Comparison of ENCODE assay signal across 1 cellular context in the genomic region with DNA sequence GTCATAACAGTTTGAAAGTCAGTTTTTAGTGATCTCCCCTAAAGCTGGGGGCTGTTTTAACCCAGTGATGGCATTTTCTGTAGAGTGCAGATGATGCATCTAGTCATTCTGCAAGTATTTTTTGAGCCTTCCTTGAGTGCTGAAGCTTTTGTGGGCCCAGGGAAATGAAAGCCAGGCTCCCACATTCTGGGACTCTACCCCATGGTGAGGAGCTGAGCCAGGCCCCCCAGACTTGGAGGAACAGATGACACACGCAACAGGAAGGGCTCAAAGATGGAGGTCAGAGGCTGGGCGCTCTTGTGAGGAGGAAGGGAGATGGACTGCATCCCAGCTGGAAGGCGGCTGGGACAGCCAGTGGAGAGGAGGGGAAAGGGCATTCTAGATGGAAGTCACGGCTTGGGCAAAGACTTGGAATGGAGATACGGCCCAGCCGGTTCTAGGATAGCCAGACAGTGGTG.
TF ChIP-seq lines count a peak whose summit lies in the region.

No MANE protein-coding gene starts in this region.

TF ChIP-seq in IMR-90, 13 proteins besides CTCF, POLR2A, EP300 and RAD21:
- TF ChIP-seq, protein P1, sequence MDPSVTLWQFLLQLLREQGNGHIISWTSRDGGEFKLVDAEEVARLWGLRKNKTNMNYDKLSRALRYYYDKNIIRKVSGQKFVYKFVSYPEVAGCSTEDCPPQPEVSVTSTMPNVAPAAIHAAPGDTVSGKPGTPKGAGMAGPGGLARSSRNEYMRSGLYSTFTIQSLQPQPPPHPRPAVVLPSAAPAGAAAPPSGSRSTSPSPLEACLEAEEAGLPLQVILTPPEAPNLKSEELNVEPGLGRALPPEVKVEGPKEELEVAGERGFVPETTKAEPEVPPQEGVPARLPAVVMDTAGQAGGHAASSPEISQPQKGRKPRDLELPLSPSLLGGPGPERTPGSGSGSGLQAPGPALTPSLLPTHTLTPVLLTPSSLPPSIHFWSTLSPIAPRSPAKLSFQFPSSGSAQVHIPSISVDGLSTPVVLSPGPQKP (IDR thresholded peaks at IDR 0.05; ENCODE audit: borderline replicate concordance, low read depth, low read length), result no peak
- TF ChIP-seq RFX5 (IDR thresholded peaks at IDR 0.05; ENCODE audit: low read depth, low read length) (no peak), SMC3 (IDR thresholded peaks at IDR 0.05; ENCODE audit: low read depth, low read length) (no peak), FOS (IDR thresholded peaks at IDR 0.05; ENCODE audit: low read depth, low read length) (no peak), MXI1 (IDR thresholded peaks at IDR 0.05; ENCODE audit: borderline replicate concordance, low read depth, low read length) (no peak), RCOR1 (IDR thresholded peaks at IDR 0.05; ENCODE audit: insufficient replicate concordance, low read length) (no peak), NFE2L2 (IDR thresholded peaks at IDR 0.05; ENCODE audit: low read depth, low read length) (no peak), BHLHE40 (IDR thresholded peaks at IDR 0.05; ENCODE audit: low read depth, low read length) (no peak), CEBPB (IDR thresholded peaks at IDR 0.05; ENCODE audit: low read depth, low read length) (no peak), MAZ (IDR thresholded peaks at IDR 0.05; ENCODE audit: borderline replicate concordance, low read depth, low read length) (no peak), MAFK (IDR thresholded peaks at IDR 0.05; ENCODE audit: low read depth, low read length) (no peak), CHD1 (IDR thresholded peaks at IDR 0.05; ENCODE audit: low read depth, low read length) (no peak)
- TF ChIP-seq, protein P2, sequence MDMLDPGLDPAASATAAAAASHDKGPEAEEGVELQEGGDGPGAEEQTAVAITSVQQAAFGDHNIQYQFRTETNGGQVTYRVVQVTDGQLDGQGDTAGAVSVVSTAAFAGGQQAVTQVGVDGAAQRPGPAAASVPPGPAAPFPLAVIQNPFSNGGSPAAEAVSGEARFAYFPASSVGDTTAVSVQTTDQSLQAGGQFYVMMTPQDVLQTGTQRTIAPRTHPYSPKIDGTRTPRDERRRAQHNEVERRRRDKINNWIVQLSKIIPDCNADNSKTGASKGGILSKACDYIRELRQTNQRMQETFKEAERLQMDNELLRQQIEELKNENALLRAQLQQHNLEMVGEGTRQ (IDR thresholded peaks at IDR 0.05; ENCODE audit: low read depth, low read length), result no peak
